13 cellular contexts compared by ENCODE assay signal in genomic region chr1:216742625-216743024, GRCh38. TPM values are rescaled to one million over a fixed set of nuclear protein-coding genes. Genes with fewer than 3 reads are reported as not detected.
A peak's percentile ranks its signal among the peaks of the same experiment; 100 is the strongest.
DNase-seq lines count a peak whose midpoint lies in the region; ATAC-seq, FAIRE-seq and TF ChIP-seq lines count a peak whose summit lies in the region.
"Had no signal": no experiment of that assay in that cellular context is flagged by ENCODE, and none has a peak within 500 bp of the region (broad histone marks: within the 10 kb centered on the region; RNA-seq: fewer than 3 reads in every experiment).

No MANE protein-coding gene starts in this region.

- ATAC-seq in activated CD8-positive, alpha-beta T cell treated with anti-CD3 and anti-CD28 coated beads for 36 hours, result no peak
- no peak for ATAC-seq in CD4-positive, alpha-beta T cell (ENCODE audit: poor library complexity)
- ATAC-seq: stimulated activated naive B cell treated with anti-CD40 and anti-IgM and Interleukin-4, amounts not matched to agents 10 μg/mL and 1 μg/mL and 100 μg/mL, for 72 hours had no signal

- H3K4me3 Mint-ChIP-seq in CD4-positive, alpha-beta memory T cell, result no peak overlapping the region
- H3K4me3 Mint-ChIP-seq in activated CD8-positive, alpha-beta T cell treated with anti-CD3 and anti-CD28 coated beads for 36 hours, result no peak overlapping the region
- no peak overlapping the region for H3K4me3 Mint-ChIP-seq in CD4-positive, alpha-beta T cell
- H3K4me3 Mint-ChIP-seq: activated naive CD4-positive, alpha-beta T cell treated with anti-CD3 and anti-CD28 coated beads, Interleukin-2, amount 10 ng/mL, durations not matched to agents 7 days and 5 days; stimulated activated naive B cell treated with anti-CD40 and anti-IgM and Interleukin-4, amounts not matched to agents 10 μg/mL and 1 μg/mL and 100 μg/mL, for 72 hours had no signal

- no peak for FAIRE-seq in keratinocyte (lab: Jason Lieb, UNC)
- FAIRE-seq: small intestine had no signal

- no peak overlapping the region for H3K9ac ChIP-seq in keratinocyte (ENCODE audit: control insufficient read depth, extremely low read depth, insufficient read depth, low read length)

- H2AFZ ChIP-seq in keratinocyte (ENCODE audit: control insufficient read depth, low read length), result no peak overlapping the region

- no peaks in the 10 kb centered on the region for H4K20me1 ChIP-seq in keratinocyte (ENCODE audit: control insufficient read depth, extremely low read depth, insufficient read depth, low read length)

- no peak overlapping the region for H3K27ac ChIP-seq in VCaP
- no peak overlapping the region for H3K27ac ChIP-seq in keratinocyte (ENCODE audit: control insufficient read depth, insufficient read depth, low read length)
- no peak overlapping the region for H3K27ac ChIP-seq in CD4-positive, alpha-beta memory T cell (ENCODE audit: low read depth, low read length)
- H3K27ac ChIP-seq in CD4-positive, alpha-beta T cell (ENCODE audit: low read depth, low read length), result no peak overlapping the region

- no peak overlapping the region for H3K4me3 ChIP-seq in BJ (ENCODE audit: low read depth, low read length)
- no peak overlapping the region for H3K4me3 ChIP-seq in keratinocyte (ENCODE audit: control insufficient read depth in 2 of 3, extremely low read depth in 1 of 3, insufficient read depth in 2 of 3, low read depth in 1 of 3, low read length in 3 of 3)
- H3K4me3 ChIP-seq in CD4-positive, alpha-beta memory T cell (ENCODE audit: low read length in 2 of 2), result no peak overlapping the region

- H3K36me3 ChIP-seq in BJ (ENCODE audit: control insufficient read depth, insufficient read depth, low read length) (no peaks in the 10 kb centered on the region), keratinocyte (ENCODE audit: control insufficient read depth in 2 of 2, extremely low read depth in 1 of 2, insufficient read depth in 2 of 2, low read length in 2 of 2) (no peaks in the 10 kb centered on the region)
- no peaks in the 10 kb centered on the region for H3K36me3 ChIP-seq in CD4-positive, alpha-beta memory T cell (ENCODE audit: insufficient read depth, low read length)

- H3K9me1 ChIP-seq in keratinocyte (ENCODE audit: control insufficient read depth, extremely low read depth, insufficient read depth, low read length), result no peaks in the 10 kb centered on the region

- POLR2A ChIA-PET in BJ (lab: Charles Lee), result no interaction called here
- POLR2A ChIA-PET in CD4-positive, alpha-beta memory T cell (lab: Charles Lee; ENCODE audit: partially characterized antibody), result no interaction called here
- POLR2A ChIA-PET in activated CD8-positive, alpha-beta T cell treated with anti-CD3 and anti-CD28 coated beads for 36 hours (lab: Charles Lee), result no interaction called here
- POLR2A ChIA-PET in CD4-positive, alpha-beta T cell (lab: Charles Lee), result no interaction called here

- intact Hi-C loops in CD4-positive, alpha-beta memory T cell (cut with micrococcal nuclease), result no loop called here
- intact Hi-C loops in activated CD8-positive, alpha-beta T cell treated with anti-CD3 and anti-CD28 coated beads for 36 hours (cut with micrococcal nuclease), result no loop called here
- intact Hi-C loops in CD4-positive, alpha-beta T cell (cut with DNase I, micrococcal nuclease), result no loop called here

- DNase-seq in BJ (ENCODE audit: low read depth) (no peak), HT-29 (ENCODE audit: low spot score) (peak; percentile 14), keratinocyte (ENCODE audit: low read depth, low spot score) (no peak), mesenteric fat pad (ENCODE audit: low spot score) (no peak)
- DNase-seq in CD4-positive, alpha-beta memory T cell, result no peak
- DNase-seq in activated CD8-positive, alpha-beta T cell treated with anti-CD3 and anti-CD28 coated beads for 36 hours, result no peak
- DNase-seq in CD4-positive, alpha-beta T cell, result no peak
- DNase-seq: activated naive CD4-positive, alpha-beta T cell treated with anti-CD3 and anti-CD28 coated beads, Interleukin-2, amount 10 ng/mL, durations not matched to agents 7 days and 5 days; small intestine; stimulated activated naive B cell treated with anti-CD40 and anti-IgM and Interleukin-4, amounts not matched to agents 10 μg/mL and 1 μg/mL and 100 μg/mL, for 72 hours had no signal

- TF ChIP-seq CTCF in BJ (IDR thresholded peaks at IDR 0.05; ENCODE audit: insufficient read depth, low read depth, low read length), result peak; percentile 23; the same call in 1 of the 2 replicates
- TF ChIP-seq CTCF in VCaP (conservative IDR thresholded peaks at IDR 0.05), result peak; percentile 61
- peak in 2 of 3 experiments; percentile 28 for TF ChIP-seq CTCF in keratinocyte (optimal IDR thresholded peaks at IDR 0.05 in 1 of 3, IDR thresholded peaks at IDR 0.05 in 1 of 3, conservative IDR thresholded peaks at IDR 0.05 in 1 of 3; ENCODE audit: extremely low read depth in 1 of 3, insufficient read depth in 2 of 3, low read length in 3 of 3)
- no peak for TF ChIP-seq CTCF in activated CD8-positive, alpha-beta T cell treated with anti-CD3 and anti-CD28 coated beads for 36 hours (IDR thresholded peaks at IDR 0.05)
- no peak for TF ChIP-seq CTCF in CD4-positive, alpha-beta T cell (IDR thresholded peaks at IDR 0.05)

- H3K27me3 ChIP-seq in BJ (ENCODE audit: control insufficient read depth, insufficient read depth, low read length), result no peaks in the 10 kb centered on the region
- H3K27me3 ChIP-seq in keratinocyte (ENCODE audit: control insufficient read depth, extremely low read depth, insufficient read depth, low read length), result no peaks in the 10 kb centered on the region
- no peaks in the 10 kb centered on the region for H3K27me3 ChIP-seq in CD4-positive, alpha-beta memory T cell (ENCODE audit: insufficient read depth, low read length)
- H3K27me3 ChIP-seq in CD4-positive, alpha-beta T cell (ENCODE audit: control insufficient read depth, insufficient read depth, low read length), result no peaks in the 10 kb centered on the region

- no peaks in the 10 kb centered on the region for H3K4me1 ChIP-seq in keratinocyte (ENCODE audit: control insufficient read depth, extremely low read depth, insufficient read depth, low read length)
- no peaks in the 10 kb centered on the region for H3K4me1 ChIP-seq in CD4-positive, alpha-beta memory T cell (ENCODE audit: insufficient read depth, low read length)

- no peak overlapping the region for H3K4me2 ChIP-seq in keratinocyte (ENCODE audit: control insufficient read depth, extremely low read depth, insufficient read depth, low read depth, low read length)

- no peaks in the 10 kb centered on the region for H3K9me3 ChIP-seq in keratinocyte (ENCODE audit: control insufficient read depth, low read depth, low read length)
- no peaks in the 10 kb centered on the region for H3K9me3 ChIP-seq in CD4-positive, alpha-beta memory T cell (ENCODE audit: control insufficient read depth in 1 of 2, low read length in 2 of 2)
- H3K9me3 ChIP-seq in CD4-positive, alpha-beta T cell (ENCODE audit: control insufficient read depth, low read length), result no peaks in the 10 kb centered on the region

- dilution Hi-C loops in keratinocyte (cut with MboI; ENCODE audit: extremely low pct_ligation_motif_present, low sequenced_read_pairs), result no loop called here

- H3K79me2 ChIP-seq in keratinocyte (ENCODE audit: control insufficient read depth, insufficient read depth, low read length), result no peaks in the 10 kb centered on the region

- no peaks in the 10 kb centered on the region for H3K4me1 Mint-ChIP-seq in CD4-positive, alpha-beta memory T cell
- no peaks in the 10 kb centered on the region for H3K4me1 Mint-ChIP-seq in activated CD8-positive, alpha-beta T cell treated with anti-CD3 and anti-CD28 coated beads for 36 hours (ENCODE audit: low read depth)
- H3K4me1 Mint-ChIP-seq in CD4-positive, alpha-beta T cell (ENCODE audit: low read depth), result no peaks in the 10 kb centered on the region
- H3K4me1 Mint-ChIP-seq: activated naive CD4-positive, alpha-beta T cell treated with anti-CD3 and anti-CD28 coated beads, Interleukin-2, amount 10 ng/mL, durations not matched to agents 7 days and 5 days; stimulated activated naive B cell treated with anti-CD40 and anti-IgM and Interleukin-4, amounts not matched to agents 10 μg/mL and 1 μg/mL and 100 μg/mL, for 72 hours had no signal

- CTCF ChIA-PET in BJ (lab: Yijun Ruan, JAX), result interaction anchor here (1.3 kb wide), 1 partner anchor 432 kb away, joined by 3 read pairs; no protein-coding TSS in a partner anchor
- CTCF ChIA-PET in CD4-positive, alpha-beta memory T cell (lab: Charles Lee; ENCODE audit: partially characterized antibody), result no interaction called here
- CTCF ChIA-PET in activated CD8-positive, alpha-beta T cell treated with anti-CD3 and anti-CD28 coated beads for 36 hours (lab: Charles Lee), result no interaction called here
- CTCF ChIA-PET in CD4-positive, alpha-beta T cell (lab: Charles Lee), result no interaction called here

- no peak overlapping the region for H3K27ac Mint-ChIP-seq in CD4-positive, alpha-beta memory T cell
- H3K27ac Mint-ChIP-seq in activated CD8-positive, alpha-beta T cell treated with anti-CD3 and anti-CD28 coated beads for 36 hours, result no peak overlapping the region
- no peak overlapping the region for H3K27ac Mint-ChIP-seq in CD4-positive, alpha-beta T cell
- H3K27ac Mint-ChIP-seq: activated naive CD4-positive, alpha-beta T cell treated with anti-CD3 and anti-CD28 coated beads, Interleukin-2, amount 10 ng/mL, durations not matched to agents 7 days and 5 days; stimulated activated naive B cell treated with anti-CD40 and anti-IgM and Interleukin-4, amounts not matched to agents 10 μg/mL and 1 μg/mL and 100 μg/mL, for 72 hours had no signal

- H3K27me3 Mint-ChIP-seq in CD4-positive, alpha-beta memory T cell, result no peaks in the 10 kb centered on the region
- no peaks in the 10 kb centered on the region for H3K27me3 Mint-ChIP-seq in activated CD8-positive, alpha-beta T cell treated with anti-CD3 and anti-CD28 coated beads for 36 hours
- H3K27me3 Mint-ChIP-seq in CD4-positive, alpha-beta T cell, result no peaks in the 10 kb centered on the region
- H3K27me3 Mint-ChIP-seq: activated naive CD4-positive, alpha-beta T cell treated with anti-CD3 and anti-CD28 coated beads, Interleukin-2, amount 10 ng/mL, durations not matched to agents 7 days and 5 days had no signal

- H3K36me3 Mint-ChIP-seq in CD4-positive, alpha-beta memory T cell, result no peaks in the 10 kb centered on the region
- H3K36me3 Mint-ChIP-seq in activated CD8-positive, alpha-beta T cell treated with anti-CD3 and anti-CD28 coated beads for 36 hours (ENCODE audit: low read depth), result no peaks in the 10 kb centered on the region
- no peaks in the 10 kb centered on the region for H3K36me3 Mint-ChIP-seq in CD4-positive, alpha-beta T cell (ENCODE audit: low read depth)
- H3K36me3 Mint-ChIP-seq: activated naive CD4-positive, alpha-beta T cell treated with anti-CD3 and anti-CD28 coated beads, Interleukin-2, amount 10 ng/mL, durations not matched to agents 7 days and 5 days; stimulated activated naive B cell treated with anti-CD40 and anti-IgM and Interleukin-4, amounts not matched to agents 10 μg/mL and 1 μg/mL and 100 μg/mL, for 72 hours had no signal

- peaks cover 0 to 11% (median 3%) of the 10 kb centered on the region in 8 donors for H3K9me3 Mint-ChIP-seq in CD4-positive, alpha-beta memory T cell
- no peaks in the 10 kb centered on the region for H3K9me3 Mint-ChIP-seq in activated CD8-positive, alpha-beta T cell treated with anti-CD3 and anti-CD28 coated beads for 36 hours
- H3K9me3 Mint-ChIP-seq in CD4-positive, alpha-beta T cell, result no peaks in the 10 kb centered on the region
- H3K9me3 Mint-ChIP-seq: activated naive CD4-positive, alpha-beta T cell treated with anti-CD3 and anti-CD28 coated beads, Interleukin-2, amount 10 ng/mL, durations not matched to agents 7 days and 5 days; stimulated activated naive B cell treated with anti-CD40 and anti-IgM and Interleukin-4, amounts not matched to agents 10 μg/mL and 1 μg/mL and 100 μg/mL, for 72 hours had no signal

RNA-seq across cellular contexts. Expression of gene ESRRG, which starts 19.4 kb away (rescaled TPM):
- polyA plus RNA-seq in BJ (2011; rRNA removed), result 0.05 TPM in 1 of 2 replicates, not detected in the other
- polyA minus RNA-seq in BJ (2011; rRNA and poly(A)+ RNA removed), result not detected in 2 replicates
- total RNA-seq in HT-29 (2014; rRNA removed; shearing (Covaris generic)), result 0.05 TPM in 1 of 2 replicates, not detected in the other
- polyA plus RNA-seq in keratinocyte, result 0.08 to 0.16 TPM (median 0.08 TPM) in 3 replicates
- polyA plus RNA-seq in keratinocyte (2011; ENCODE audit: low read depth), result not detected
- polyA plus RNA-seq in keratinocyte (2011; cell fraction: cytosol; rRNA removed), result 0.04 and 0.07 TPM in 2 replicates
- polyA plus RNA-seq in keratinocyte (2011; cell fraction: nucleus; rRNA removed), result 0.05 and 0.08 TPM in 2 replicates
- 0.14 TPM in 1 of 2 replicates, not detected in the other for polyA plus RNA-seq in keratinocyte (2012; ENCODE audit: low replicate concordance)
- polyA minus RNA-seq in keratinocyte, result 0.42 to 1.3 TPM (median 0.46 TPM) in 3 replicates
- not detected for polyA minus RNA-seq in keratinocyte (2011; cell fraction: cytosol; rRNA and poly(A)+ RNA removed)
- 0.42 and 0.47 TPM in 2 replicates for polyA minus RNA-seq in keratinocyte (2011; cell fraction: nucleus; rRNA and poly(A)+ RNA removed)
- not detected for total RNA-seq in CD4-positive, alpha-beta memory T cell
- polyA plus RNA-seq in CD4-positive, alpha-beta memory T cell, result not detected
- total RNA-seq in activated CD8-positive, alpha-beta T cell treated with anti-CD3 and anti-CD28 coated beads for 36 hours, result not detected
- total RNA-seq in mesenteric fat pad, result 1.9 TPM
- total RNA-seq in CD4-positive, alpha-beta T cell, result not detected
- total RNA-seq: lung microvascular endothelial cell, RPMI7951 had no signal

Comparison
In these comparisons a context has a peak if more than half of its experiments do, and no peak if none do; other contexts are left out.
1. CTCF ChIP-seq: peak in BJ (single experiment), VCaP (single experiment) and keratinocyte (2 of 3); none in activated CD8-positive, alpha-beta T cell treated with anti-CD3 and anti-CD28 coated beads for 36 hours (single experiment) and CD4-positive, alpha-beta T cell (single experiment).